17 cellular contexts compared by ENCODE assay signal in genomic region chr2:240799183-240799740, GRCh38. TPM values are rescaled to one million over a fixed set of nuclear protein-coding genes. Genes with fewer than 3 reads are reported as not detected.
DNase-seq lines count a peak whose midpoint lies in the region; ATAC-seq and TF ChIP-seq lines count a peak whose summit lies in the region.
"Had no signal": no experiment of that assay in that cellular context is flagged by ENCODE, and none has a peak within 500 bp of the region (broad histone marks: within the 10 kb centered on the region; RNA-seq: fewer than 3 reads in every experiment).

No MANE protein-coding gene starts in this region.

- H3K27ac Mint-ChIP-seq in nephron: peak overlapping the region; percentile 60 to 93 (median 89)
- no peak overlapping the region for H3K27ac Mint-ChIP-seq in activated CD4-positive, alpha-beta T cell treated with anti-CD3 and anti-CD28 coated beads for 36 hours

- H3K4me1 ChIP-seq in right atrium auricular region (peaks cover 0 to 4% of the 10 kb centered on the region in 2 donors), tibial nerve (peaks cover 0 to 23% (median 3%) of the 10 kb centered on the region in 4 donors), spleen (no peaks in the 10 kb centered on the region)
- H3K4me1 ChIP-seq: A549, Caco-2 had no signal

- H3K9me3 ChIP-seq in right atrium auricular region (no peaks in the 10 kb centered on the region), tibial nerve (no peaks in the 10 kb centered on the region), spleen (no peaks in the 10 kb centered on the region)
- H3K9me3 ChIP-seq: Caco-2 had no signal

- H3K4me1 Mint-ChIP-seq in nephron: peaks cover 49% of the 10 kb centered on the region
- no peaks in the 10 kb centered on the region for H3K4me1 Mint-ChIP-seq in activated CD4-positive, alpha-beta T cell treated with anti-CD3 and anti-CD28 coated beads for 36 hours

- H3K27ac ChIP-seq in right atrium auricular region: no peak overlapping the region
- H3K27ac ChIP-seq in dorsolateral prefrontal cortex: peak overlapping the region in 48 of 59 donors; percentile 8 to 85 (median 57)
- peak overlapping the region; percentile 4 to 68 (median 30) for H3K27ac ChIP-seq in tibial nerve
- H3K27ac ChIP-seq in spleen: no peak overlapping the region
- H3K27ac ChIP-seq: A549, GM23248, HL-60 had no signal

- POLR2A ChIA-PET in activated CD4-positive, alpha-beta T cell treated with anti-CD3 and anti-CD28 coated beads for 36 hours (lab: Charles Lee): no interaction called here

- DNase-seq in Right ventricle myocardium inferior (ENCODE audit: missing footprints): peak; percentile 33
- no peak for DNase-seq in right atrium auricular region (ENCODE audit: low spot score)
- DNase-seq in dorsolateral prefrontal cortex: peak in 5 of 10 donors; percentile 2 to 43 (median 15)
- peak in 1 of 2 donors; percentile 7 for DNase-seq in tibial nerve (ENCODE audit: low spot score in 2 of 2)
- no peak for DNase-seq in activated CD4-positive, alpha-beta T cell treated with anti-CD3 and anti-CD28 coated beads for 36 hours
- DNase-seq in spleen: no peak
- DNase-seq: Caco-2, DMS53, GM23248, KBM-7, NCI-H345, NCI-H526 treated with DMSO at 0.1 percent for 48 hours had no signal

- H3K4me3 Mint-ChIP-seq in nephron: no peak overlapping the region
- H3K4me3 Mint-ChIP-seq in activated CD4-positive, alpha-beta T cell treated with anti-CD3 and anti-CD28 coated beads for 36 hours: no peak overlapping the region

- no peak for ATAC-seq in Right ventricle myocardium inferior
- no peak for ATAC-seq in activated CD4-positive, alpha-beta T cell treated with anti-CD3 and anti-CD28 coated beads for 36 hours
- ATAC-seq in HG02973 (IDR thresholded peaks at IDR 0.05; ENCODE audit: unreplicated experiment): no peak
- ATAC-seq: A549 had no signal

- CTCF ChIA-PET in activated CD4-positive, alpha-beta T cell treated with anti-CD3 and anti-CD28 coated beads for 36 hours (lab: Charles Lee): no interaction called here

- no peaks in the 10 kb centered on the region for H3K27me3 ChIP-seq in right atrium auricular region
- H3K27me3 ChIP-seq in dorsolateral prefrontal cortex: no peaks in the 10 kb centered on the region
- H3K27me3 ChIP-seq in tibial nerve: peaks cover 0 to 16% of the 10 kb centered on the region in 2 donors
- H3K27me3 ChIP-seq in spleen (replicated peaks in 1 of 7): peaks cover 0 to 67% (median 3%) of the 10 kb centered on the region in 7 donors

- no peak for TF ChIP-seq EP300 in tibial nerve (IDR thresholded peaks at IDR 0.05)

- TF ChIP-seq CTCF in right atrium auricular region (IDR thresholded peaks at IDR 0.05): no peak
- TF ChIP-seq CTCF in dorsolateral prefrontal cortex (IDR thresholded peaks at IDR 0.05 in 54 of 56, conservative IDR thresholded peaks at IDR 0.05 in 2 of 56; ENCODE audit: low read depth in 1 of 56, partially characterized antibody in 56 of 56): no peak
- TF ChIP-seq CTCF in nephron (IDR thresholded peaks at IDR 0.05; ENCODE audit: unreplicated experiment in 3 of 3): no peak
- no peak for TF ChIP-seq CTCF in tibial nerve (IDR thresholded peaks at IDR 0.05)
- no peak for TF ChIP-seq CTCF in spleen (IDR thresholded peaks at IDR 0.05 in 8 of 11, conservative IDR thresholded peaks at IDR 0.05 in 3 of 11)

- TF ChIP-seq POLR2A in tibial nerve (IDR thresholded peaks at IDR 0.05): no peak
- no peak for TF ChIP-seq POLR2A in spleen (IDR thresholded peaks at IDR 0.05)

- WGBS in tibial nerve, 2 donors: 43 to 44% methylated on average over 7 to 13 of the region's 13 CpGs
- 55 to 75% (median 73%) methylated on average over 7 to 13 of the region's 13 CpGs for WGBS in spleen, 5 donors

- intact Hi-C loops in Right ventricle myocardium inferior (cut with DNase I): no loop called here
- intact Hi-C loops in dorsolateral prefrontal cortex (cut with DNase I): no loop called here
- intact Hi-C loops in activated CD4-positive, alpha-beta T cell treated with anti-CD3 and anti-CD28 coated beads for 36 hours (cut with DNase I, micrococcal nuclease): no loop called here
- intact Hi-C loops in spleen (cut with DNase I; ENCODE audit: low total_unique reads): no loop called here

- peaks cover 4% of the 10 kb centered on the region for H3K36me3 Mint-ChIP-seq in nephron (ENCODE audit: low read depth)
- no peaks in the 10 kb centered on the region for H3K36me3 Mint-ChIP-seq in activated CD4-positive, alpha-beta T cell treated with anti-CD3 and anti-CD28 coated beads for 36 hours (ENCODE audit: low read depth)

- H3K36me3 ChIP-seq in right atrium auricular region (no peaks in the 10 kb centered on the region), tibial nerve (no peaks in the 10 kb centered on the region), spleen (no peaks in the 10 kb centered on the region)

- H3K4me3 ChIP-seq in right atrium auricular region (no peak overlapping the region), dorsolateral prefrontal cortex (peak overlapping the region in 3 of 59 donors; percentile 3 to 20 (median 15)), tibial nerve (no peak overlapping the region), spleen (no peak overlapping the region)
- H3K4me3 ChIP-seq: A549, GM23248 had no signal

- peaks cover 7% of the 10 kb centered on the region for H3K27me3 Mint-ChIP-seq in nephron (ENCODE audit: low read depth)
- peaks cover 5% of the 10 kb centered on the region for H3K27me3 Mint-ChIP-seq in activated CD4-positive, alpha-beta T cell treated with anti-CD3 and anti-CD28 coated beads for 36 hours

- peaks cover 12% of the 10 kb centered on the region for H3K9me3 Mint-ChIP-seq in nephron
- no peaks in the 10 kb centered on the region for H3K9me3 Mint-ChIP-seq in activated CD4-positive, alpha-beta T cell treated with anti-CD3 and anti-CD28 coated beads for 36 hours (ENCODE audit: low read depth)

RNA-seq across cellular contexts. Expression of gene KIF1A, which starts 20.8 kb away (rescaled TPM):
- 1.5 TPM for total RNA-seq in Right ventricle myocardium inferior
- 10 to 100 TPM; 41.8 to 43.7 TPM for total RNA-seq in right atrium auricular region
- 1,000 to 10,000 TPM in 108 of 120 experiments, 100 to 1,000 TPM in 12; 869 to 1,843 (median 1,153) TPM for total RNA-seq in dorsolateral prefrontal cortex
- 10 to 100 TPM; 31.9 to 82.2 (median 45.3) TPM for total RNA-seq in tibial nerve
- total RNA-seq in activated CD4-positive, alpha-beta T cell treated with anti-CD3 and anti-CD28 coated beads for 36 hours: 1 to 10 TPM; 4.6 to 8.2 TPM
- total RNA-seq in spleen: 1 to 10 TPM in 2 of 7 donors, under 1 TPM in 4, not detected in 1; 0.17 to 2.0 (median 0.86) TPM
- polyA plus RNA-seq in spleen: under 1 TPM; 0.02 to 0.11 (median 0.10) TPM
- total RNA-seq: OCI-LY7 had no signal

Comparison
In these comparisons a context has a peak if more than half of its experiments do, and no peak if none do; other contexts are left out.
1. H3K27ac ChIP-seq: peak in dorsolateral prefrontal cortex (48 of 59) and tibial nerve (4 of 4); none in right atrium auricular region (0 of 2) and spleen (0 of 8).
2. RNA of gene KIF1A, which starts 20.8 kb away (total RNA-seq): 869 to 1,843 TPM in dorsolateral prefrontal cortex; 31.9 to 82.2 TPM in tibial nerve, 41.8 to 43.7 TPM in right atrium auricular region, 4.6 to 8.2 TPM in activated CD4-positive, alpha-beta T cell treated with anti-CD3 and anti-CD28 coated beads for 36 hours, 1.5 TPM in Right ventricle myocardium inferior (single experiment) and 0.17 to 2.0 TPM in spleen; every median in the first group is over 10 times any median in the second.